ENCODE assay signal across 23 cellular contexts in genomic region chr10:96918214-96919002, GRCh38.
DNase-seq lines count a peak whose midpoint lies in the region; ATAC-seq, FAIRE-seq and TF ChIP-seq lines count a peak whose summit lies in the region.
"Had no signal": no experiment of that assay in that cellular context is flagged by ENCODE, and none has a peak within 500 bp of the region (broad histone marks: within the 10 kb centered on the region; RNA-seq: fewer than 3 reads in every experiment).

No MANE protein-coding gene starts in this region.

- intact Hi-C loops in heart left ventricle (cut with DNase I) (loop anchor here in 3 of 10 donors (5.0 to 10.0 kb wide), 2 partner anchors 84 to 104 kb away; partner anchors contain the start of gene LCOR (in 2 of the 3)), cardiac septum (cut with DNase I) (loop anchor here (5.0 kb wide), 2 partner anchors 86 to 104 kb away; partner anchors contain the start of gene LCOR)

- no peak for TF ChIP-seq POLR2A in heart left ventricle (IDR thresholded peaks at IDR 0.05)

- DNase-seq in heart left ventricle = no peak
- no peak for DNase-seq in cardiac septum (ENCODE audit: low spot score)
- no peak for DNase-seq in left lobe of liver (ENCODE audit: low spot score)
- no peak for DNase-seq in type B pancreatic cell (ENCODE audit: extremely low spot score, unreplicated experiment)
- no peak for DNase-seq in D721Med (ENCODE audit: insufficient read length, low spot score)
- no peak for DNase-seq in NCI-H524 treated with DMSO at 0.1 percent for 48 hours (lab: John Stamatoyannopoulos, UW)
- DNase-seq in NCI-H1105 treated with DMSO at 0.1 percent for 48 hours (lab: John Stamatoyannopoulos, UW) = no peak
- DNase-seq: activated CD8-positive, alpha-beta memory T cell treated with anti-CD3 and anti-CD28 coated beads, Interleukin-2, amount 50 U/mL, for 4 hours; activated naive CD4-positive, alpha-beta T cell treated with Interleukin-2 at 50 U/mL for 16 hours; aorta; CD8-positive, alpha-beta memory T cell; cortex of kidney; DMS79; head of caudate nucleus; mesenchymal stem cell; NCI-H1092; NCI-H2081 treated with DMSO at 0.1 percent for 48 hours; NCI-H510A; RPMI8226; spleen had no signal

- no peaks in the 10 kb centered on the region for H3K9me3 ChIP-seq in heart left ventricle
- H3K9me3 ChIP-seq: spleen had no signal

- H3K27ac Mint-ChIP-seq in activated T-helper 17 cell treated with anti-CD3 and anti-CD28 coated beads, Interleukin-2, amount 50 U/mL, for 72 hours = no peak overlapping the region
- H3K27ac Mint-ChIP-seq in type B pancreatic cell = peak overlapping the region; percentile 0
- H3K27ac Mint-ChIP-seq: GM23338 had no signal

- H3K9me3 Mint-ChIP-seq in activated T-helper 17 cell treated with anti-CD3 and anti-CD28 coated beads, Interleukin-2, amount 50 U/mL, for 72 hours = no peaks in the 10 kb centered on the region
- H3K9me3 Mint-ChIP-seq in type B pancreatic cell = no peaks in the 10 kb centered on the region
- H3K9me3 Mint-ChIP-seq: CD8-positive, alpha-beta memory T cell; GM23338 had no signal

- 74 to 81% (median 77%) methylated on average over 5 of the region's 5 CpGs for WGBS in heart left ventricle, 4 donors

- ATAC-seq in heart left ventricle (peak; percentile 43 to 68 (median 54)), left lobe of liver (peak; percentile 44)
- peak; percentile 21 for ATAC-seq in activated T-helper 17 cell treated with anti-CD3 and anti-CD28 coated beads, Interleukin-2, amount 50 U/mL, for 72 hours (replicated peaks)
- ATAC-seq: GM23338 had no signal

- peaks cover 25% of the 10 kb centered on the region for H3K4me1 Mint-ChIP-seq in activated T-helper 17 cell treated with anti-CD3 and anti-CD28 coated beads, Interleukin-2, amount 50 U/mL, for 72 hours
- H3K4me1 Mint-ChIP-seq in type B pancreatic cell (ENCODE audit: unreplicated experiment) = no peaks in the 10 kb centered on the region
- H3K4me1 Mint-ChIP-seq: GM23338 had no signal

- no peaks in the 10 kb centered on the region for H3K27me3 Mint-ChIP-seq in activated T-helper 17 cell treated with anti-CD3 and anti-CD28 coated beads, Interleukin-2, amount 50 U/mL, for 72 hours
- no peaks in the 10 kb centered on the region for H3K27me3 Mint-ChIP-seq in type B pancreatic cell
- H3K27me3 Mint-ChIP-seq: CD8-positive, alpha-beta memory T cell had no signal

- no peaks in the 10 kb centered on the region for H3K27me3 ChIP-seq in heart left ventricle
- H3K27me3 ChIP-seq: spleen had no signal

- peak overlapping the region in 9 of 12 donors; percentile 22 to 74 (median 37) for H3K27ac ChIP-seq in heart left ventricle
- H3K27ac ChIP-seq: spleen had no signal

- H3K36me3 Mint-ChIP-seq in activated T-helper 17 cell treated with anti-CD3 and anti-CD28 coated beads, Interleukin-2, amount 50 U/mL, for 72 hours (ENCODE audit: low read depth) = peaks cover 29% of the 10 kb centered on the region
- peaks cover 8% of the 10 kb centered on the region for H3K36me3 Mint-ChIP-seq in type B pancreatic cell

- H3K4me3 Mint-ChIP-seq in activated T-helper 17 cell treated with anti-CD3 and anti-CD28 coated beads, Interleukin-2, amount 50 U/mL, for 72 hours = no peak overlapping the region
- no peak overlapping the region for H3K4me3 Mint-ChIP-seq in type B pancreatic cell
- H3K4me3 Mint-ChIP-seq: CD8-positive, alpha-beta memory T cell; GM23338 had no signal

- no peak for TF ChIP-seq CTCF in heart left ventricle (IDR thresholded peaks at IDR 0.05)
- no peak for TF ChIP-seq CTCF in type B pancreatic cell (conservative IDR thresholded peaks at IDR 0.05)
- no peak for TF ChIP-seq CTCF in D721Med (IDR thresholded peaks at IDR 0.05; ENCODE audit: insufficient read depth, missing control alignments)

- no peak overlapping the region for H3K4me3 ChIP-seq in heart left ventricle
- H3K4me3 ChIP-seq: GM23338, spleen had no signal

- H3K4me1 ChIP-seq in heart left ventricle = peaks cover under 1 to 51% (median 20%) of the 10 kb centered on the region in 12 donors

- peaks cover 0 to 16% (median 7%) of the 10 kb centered on the region in 9 donors for H3K36me3 ChIP-seq in heart left ventricle

- FAIRE-seq in D721Med (lab: Jason Lieb, UNC) = no peak
- FAIRE-seq: keratinocyte had no signal
